In genomic region chr20:18567739-18568091, GRCh38 we compare ENCODE assay signal across 8 cellular contexts. TPM values are rescaled to one million over a fixed set of nuclear protein-coding genes. Genes with fewer than 3 reads are reported as not detected.
DNase-seq lines count a peak whose midpoint lies in the region; ATAC-seq and TF ChIP-seq lines count a peak whose summit lies in the region.

No MANE protein-coding gene starts in this region.

- DNase-seq in PC-3 = no peak
- no peak for DNase-seq in epithelial cell of proximal tubule (ENCODE audit: low read depth)
- no peak for DNase-seq in ovary
- DNase-seq in DMS153 treated with DMSO at 0.1 percent for 48 hours (lab: John Stamatoyannopoulos, UW; ENCODE audit: unreplicated experiment) = no peak
- no peak for DNase-seq in NOMO-1 treated with dmso at 0.1 percent for 144 hours (lab: John Stamatoyannopoulos, UW; ENCODE audit: unreplicated experiment)
- no peak for DNase-seq in activated CD4-positive, alpha-beta T cell treated with anti-CD3 and anti-CD28 coated beads for 4 hours

- CTCF ChIA-PET in PC-3 (lab: Charles Lee) = no interaction called here

- ATAC-seq in GM19328 (IDR thresholded peaks at IDR 0.05; ENCODE audit: unreplicated experiment) = peak; percentile 15
- ATAC-seq in PC-3 = peak; percentile 38

- BruUV-seq in PC-3 (replicated peaks; lab: Mats Ljungman, UMichigan) = TSS peak; percentile 93

- no peak for TF ChIP-seq POLR2A in ovary (IDR thresholded peaks at IDR 0.05)

- H3K4me2 ChIP-seq in PC-3 (ENCODE audit: low read length) = peak overlapping the region; percentile 97

- 2 to 4% (median 3%) methylated on average over 6 of the region's 6 CpGs for WGBS in ovary, 3 donors

- H3K79me2 ChIP-seq in PC-3 (ENCODE audit: low read length) = peaks cover 26% of the 10 kb centered on the region

- no peak for TF ChIP-seq CTCF in 22Rv1 (IDR thresholded peaks at IDR 0.05)
- TF ChIP-seq CTCF in PC-3 (conservative IDR thresholded peaks at IDR 0.05; ENCODE audit: low read depth, low read length) = no peak
- no peak for TF ChIP-seq CTCF in epithelial cell of proximal tubule (conservative IDR thresholded peaks at IDR 0.05; ENCODE audit: low read depth, low read length)
- TF ChIP-seq CTCF in ovary (IDR thresholded peaks at IDR 0.05) = no peak

- H3K4me3 ChIP-seq in PC-3 (ENCODE audit: low read length) = peak overlapping the region; percentile 94
- H3K4me3 ChIP-seq in epithelial cell of proximal tubule (ENCODE audit: low read depth, low read length) = peak overlapping the region; percentile 86
- peak overlapping the region; percentile 78 for H3K4me3 ChIP-seq in ovary

- no peak for TF ChIP-seq EP300 in ovary (IDR thresholded peaks at IDR 0.05)

- H4K20me1 ChIP-seq in PC-3 (ENCODE audit: low read length) = no peaks in the 10 kb centered on the region

- H3K27ac ChIP-seq in 22Rv1 (peak overlapping the region; percentile 79), PC-3 (ENCODE audit: low read length) (peak overlapping the region; percentile 36), ovary (peak overlapping the region; percentile 28 to 86)

- H2AFZ ChIP-seq in PC-3 (ENCODE audit: low read length) = peak overlapping the region; percentile 95

- no peaks in the 10 kb centered on the region for H3K9me2 ChIP-seq in PC-3 (replicated peaks; ENCODE audit: low read length)

- intact Hi-C loops in PC-3 (cut with micrococcal nuclease) = loop anchor here (1.0 to 10.0 kb wide), 2 partner anchors 60 to 153 kb away; partner anchors contain the start of gene SEC23B
- intact Hi-C loops in ovary (cut with DNase I) = no loop called here

- H3K36me3 ChIP-seq in PC-3 (ENCODE audit: low read depth, low read length) (peaks cover 9% of the 10 kb centered on the region), ovary (no peaks in the 10 kb centered on the region)

- H3K9ac ChIP-seq in PC-3 (ENCODE audit: low read length) = peak overlapping the region; percentile 92

- H3K9me3 ChIP-seq in PC-3 (ENCODE audit: low read length) = no peaks in the 10 kb centered on the region
- H3K9me3 ChIP-seq in ovary = no peaks in the 10 kb centered on the region

- peaks cover 7% of the 10 kb centered on the region for H3K4me1 ChIP-seq in PC-3 (ENCODE audit: insufficient read depth, low read length)
- H3K4me1 ChIP-seq in ovary (ENCODE audit: insufficient read depth) = peaks cover 2% of the 10 kb centered on the region

- H3K27me3 ChIP-seq in PC-3 (ENCODE audit: low read length) = no peaks in the 10 kb centered on the region
- H3K27me3 ChIP-seq in ovary = no peaks in the 10 kb centered on the region

- peaks cover 7% of the 10 kb centered on the region for H3F3A ChIP-seq in PC-3 (ENCODE audit: low read length, unreplicated experiment)

- POLR2A ChIA-PET in PC-3 (lab: Charles Lee; ENCODE audit: unreplicated experiment) = interaction anchor here (0.6 kb wide), 1 partner anchor 1450 kb away, joined by 5 read pairs; no protein-coding TSS in a partner anchor

RNA-seq across cellular contexts. Expression of gene SMIM26, which starts 0.5 kb away (rescaled TPM):
- total RNA-seq in PC-3 (2014; rRNA removed) (76.7 and 83.6 TPM in 2 replicates), epithelial cell of proximal tubule (83.8 and 142 TPM in 2 replicates), ovary (100 to 1,000 TPM in 2 of 7 donors, 10 to 100 TPM in 5; 65.7 to 253 (median 89.4) TPM)
- 100 to 1,000 TPM; 166 to 205 TPM for polyA plus RNA-seq in ovary

RNA-seq across cellular contexts. Expression of gene DTD1, which starts 20.1 kb away (rescaled TPM):
- total RNA-seq in PC-3 (2014; rRNA removed) (101 and 124 TPM in 2 replicates), epithelial cell of proximal tubule (79.4 and 90.3 TPM in 2 replicates), ovary (10 to 100 TPM; 12.4 to 36.5 (median 23.6) TPM)
- 10 to 100 TPM; 19.2 to 22.1 TPM for polyA plus RNA-seq in ovary

RNA-seq across cellular contexts. Expression of gene SEC23B, which starts 60.0 kb away (rescaled TPM):
- total RNA-seq in PC-3 (2014; rRNA removed) (82.1 and 89.5 TPM in 2 replicates), epithelial cell of proximal tubule (50.8 and 69.6 TPM in 2 replicates), ovary (10 to 100 TPM; 25.2 to 48.0 (median 35.9) TPM)
- 10 to 100 TPM; 11.2 to 47.6 TPM for polyA plus RNA-seq in ovary
